1 cellular context compared by ENCODE assay signal in the genomic region with DNA sequence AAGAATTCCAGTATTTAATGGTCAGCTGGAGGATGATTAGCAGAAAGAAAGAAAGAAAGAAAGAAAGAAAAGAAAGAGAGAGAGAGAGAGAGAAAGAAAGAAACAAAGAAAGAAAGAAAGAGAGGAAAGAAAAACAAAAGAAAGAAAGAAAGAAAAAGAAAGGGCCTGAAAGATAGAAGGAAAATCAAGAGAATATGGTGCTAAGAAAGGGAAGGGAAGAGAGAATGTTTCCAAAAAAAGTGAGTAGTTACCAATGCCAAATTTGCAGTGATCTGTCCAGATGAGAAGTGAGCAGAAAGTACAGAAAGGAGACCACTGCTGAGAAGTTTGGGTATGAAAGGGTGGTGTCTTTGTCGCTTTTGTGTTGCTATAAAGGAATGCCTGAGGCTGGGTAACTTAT.
TF ChIP-seq lines count a peak whose summit lies in the region.

No MANE protein-coding gene starts in this region.

TF ChIP-seq in GM23338, 12 proteins besides CTCF, POLR2A, EP300 and RAD21 (continued from another document):
- no peak for TF ChIP-seq REST (IDR thresholded peaks at IDR 0.05; ENCODE audit: unreplicated experiment)
